Comparison of ENCODE assay signal across 1 cellular context in genomic region chr9:37466037-37466709, GRCh38.
TF ChIP-seq lines count a peak whose summit lies in the region.

No MANE protein-coding gene starts in this region.

TF ChIP-seq in HepG2, 621 proteins besides CTCF, POLR2A, EP300 and RAD21 (continued from another document and continues in another):
- TF ChIP-seq UBTF (CRISPR knock-in tag; IDR thresholded peaks at IDR 0.05) (peak; percentile 72; the same call in 1 of the 2 replicates), ZFX (CRISPR knock-in tag; IDR thresholded peaks at IDR 0.05; ENCODE audit: low read depth) (peak; percentile 25; the same call in 1 of the 2 replicates), ZNF33A (CRISPR knock-in tag; IDR thresholded peaks at IDR 0.05; ENCODE audit: borderline replicate concordance) (no peak), ZNF770 (CRISPR knock-in tag; IDR thresholded peaks at IDR 0.05) (no peak), FOSL2 (CRISPR knock-in tag; IDR thresholded peaks at IDR 0.05) (no peak), SNAPC2 (CRISPR knock-in tag; IDR thresholded peaks at IDR 0.05) (no peak), MXD4 (CRISPR knock-in tag; IDR thresholded peaks at IDR 0.05) (no peak), ZNF776 (CRISPR knock-in tag; IDR thresholded peaks at IDR 0.05) (peak; percentile 36; the same call in 1 of the 2 replicates), ZFYVE20 (CRISPR knock-in tag; IDR thresholded peaks at IDR 0.05; ENCODE audit: borderline replicate concordance, low read depth) (no peak), HDAC6 (IDR thresholded peaks at IDR 0.05; ENCODE audit: low read depth, low read length) (no peak), RXRB (CRISPR knock-in tag; IDR thresholded peaks at IDR 0.05; ENCODE audit: borderline replicate concordance) (no peak), STAT6 (CRISPR knock-in tag; IDR thresholded peaks at IDR 0.05; ENCODE audit: borderline replicate concordance) (no peak), ZNF572 (CRISPR knock-in tag; IDR thresholded peaks at IDR 0.05) (no peak), ZNF160 (CRISPR knock-in tag; IDR thresholded peaks at IDR 0.05) (0 out of 2 replicates have a peak, but pooled peaks have one; percentile 35), USF2 (IDR thresholded peaks at IDR 0.05; ENCODE audit: low read depth, low read length) (no peak), USF2 (CRISPR knock-in tag; IDR thresholded peaks at IDR 0.05; ENCODE audit: borderline replicate concordance) (0 out of 2 replicates have a peak, but pooled peaks have one; percentile 43), ELF1 (CRISPR knock-in tag; IDR thresholded peaks at IDR 0.05) (no peak), ZNF737 (CRISPR knock-in tag; IDR thresholded peaks at IDR 0.05; ENCODE audit: borderline replicate concordance) (no peak), ZNF24 (IDR thresholded peaks at IDR 0.05) (no peak), HNF4A (CRISPR knock-in tag; IDR thresholded peaks at IDR 0.05) (peak; percentile 39), TIGD3 (CRISPR knock-in tag; IDR thresholded peaks at IDR 0.05; ENCODE audit: borderline replicate concordance) (no peak), NR3C1 (CRISPR knock-in tag; IDR thresholded peaks at IDR 0.05) (no peak), ZBTB25 (CRISPR knock-in tag; IDR thresholded peaks at IDR 0.05) (0 out of 2 replicates have a peak, but pooled peaks have one; percentile 28), BRD4 (CRISPR knock-in tag; IDR thresholded peaks at IDR 0.05) (no peak), CBFB (CRISPR knock-in tag; IDR thresholded peaks at IDR 0.05) (no peak), ZNF225 (CRISPR knock-in tag; IDR thresholded peaks at IDR 0.05) (no peak), ATF6 (CRISPR knock-in tag; conservative IDR thresholded peaks at IDR 0.05) (no peak), ZNF777 (CRISPR knock-in tag; IDR thresholded peaks at IDR 0.05) (peak; percentile 70), CHD4 (IDR thresholded peaks at IDR 0.05; ENCODE audit: borderline replicate concordance, low read length) (peak; percentile 72; the same call in 1 of the 2 replicates), NFKB2 (CRISPR knock-in tag; IDR thresholded peaks at IDR 0.05; ENCODE audit: borderline replicate concordance) (peak; percentile 7; the same call in 1 of the 2 replicates), DDIT3 (CRISPR knock-in tag; IDR thresholded peaks at IDR 0.05) (no peak), RERE (CRISPR knock-in tag; IDR thresholded peaks at IDR 0.05; ENCODE audit: low read depth) (no peak), GFI1 (CRISPR knock-in tag; IDR thresholded peaks at IDR 0.05; ENCODE audit: borderline replicate concordance) (peak; percentile 80), MYNN (CRISPR knock-in tag; IDR thresholded peaks at IDR 0.05; ENCODE audit: low read depth) (no peak), DMAP1 (CRISPR knock-in tag; IDR thresholded peaks at IDR 0.05) (peak; percentile 49; the same call in 1 of the 2 replicates), PAX8 (CRISPR knock-in tag; IDR thresholded peaks at IDR 0.05; ENCODE audit: borderline replicate concordance) (no peak), CREB1 (IDR thresholded peaks at IDR 0.05) (no peak), CREB1 (CRISPR knock-in tag; IDR thresholded peaks at IDR 0.05) (no peak), ZIK1 (CRISPR knock-in tag; IDR thresholded peaks at IDR 0.05; ENCODE audit: borderline replicate concordance, low read depth) (no peak), SAFB2 (CRISPR knock-in tag; IDR thresholded peaks at IDR 0.05; ENCODE audit: borderline replicate concordance, low read depth) (no peak), ZNF616 (CRISPR knock-in tag; IDR thresholded peaks at IDR 0.05; ENCODE audit: low read depth) (0 out of 2 replicates have a peak, but pooled peaks have one; percentile 28)
